9 cellular contexts compared by ENCODE assay signal in the genomic region with DNA sequence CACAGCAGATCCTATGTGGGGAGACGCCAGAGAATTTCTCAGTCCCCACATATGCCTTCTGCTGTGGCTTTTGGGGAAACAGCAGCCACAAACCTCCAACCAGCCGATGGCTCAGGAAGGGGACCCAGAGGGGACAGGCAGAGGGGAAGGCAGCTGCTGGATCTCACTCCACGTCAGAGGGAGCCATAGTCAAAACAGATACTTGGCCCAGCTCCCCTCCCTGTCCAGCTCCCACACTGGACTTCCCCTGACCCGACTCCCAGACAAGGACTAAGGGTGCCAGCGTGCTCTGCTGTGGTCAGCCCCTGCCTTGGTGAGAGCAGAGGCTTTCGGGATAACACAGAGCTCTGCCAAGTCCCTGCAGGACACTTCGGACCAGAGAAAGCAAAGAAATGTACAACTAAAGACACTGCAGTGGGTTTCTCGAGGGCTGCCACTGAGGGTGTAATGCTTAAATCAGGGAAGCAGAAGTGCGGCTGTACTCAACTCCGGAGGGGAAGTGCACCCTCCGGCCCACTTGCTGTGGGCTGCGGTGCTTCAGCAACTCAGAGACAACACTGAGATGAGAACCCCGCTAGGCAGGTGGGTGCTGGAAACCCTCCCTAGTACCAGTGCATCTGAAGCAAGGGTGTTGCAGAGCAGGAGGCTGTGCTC. TPM values are rescaled to one million over a fixed set of nuclear protein-coding genes. Genes with fewer than 3 reads are reported as not detected.
DNase-seq lines count a peak whose midpoint lies in the region; ATAC-seq, FAIRE-seq and TF ChIP-seq lines count a peak whose summit lies in the region.
"Had no signal": no experiment of that assay in that cellular context is flagged by ENCODE, and none has a peak within 500 bp of the region (broad histone marks: within the 10 kb centered on the region; RNA-seq: fewer than 3 reads in every experiment).

No MANE protein-coding gene starts in this region.

- peaks cover 23% of the 10 kb centered on the region for H3K36me3 Mint-ChIP-seq in astrocyte (ENCODE audit: low read depth, unreplicated experiment)

- peaks cover 8% of the 10 kb centered on the region for H3K4me1 Mint-ChIP-seq in astrocyte (ENCODE audit: low read depth, unreplicated experiment)

- no peak overlapping the region for H3K4me2 ChIP-seq in astrocyte (ENCODE audit: low read length)

- ATAC-seq in right cardiac atrium (peak; percentile 57 to 76), pancreas (peak in 3 of 4 donors; percentile 3 to 28 (median 17)), HG03469 (IDR thresholded peaks at IDR 0.05; ENCODE audit: unreplicated experiment) (no peak), HG03135 (IDR thresholded peaks at IDR 0.05; ENCODE audit: unreplicated experiment) (no peak)

- no peak overlapping the region for H2AFZ ChIP-seq in astrocyte (ENCODE audit: low read depth, low read length)

- no peak overlapping the region for H3K4me3 Mint-ChIP-seq in astrocyte (ENCODE audit: unreplicated experiment)

- H3K9me3 ChIP-seq in astrocyte (ENCODE audit: insufficient read depth, low read depth, low read length), result no peaks in the 10 kb centered on the region
- no peaks in the 10 kb centered on the region for H3K9me3 ChIP-seq in right cardiac atrium (ENCODE audit: control insufficient read depth, low read length)
- no peaks in the 10 kb centered on the region for H3K9me3 ChIP-seq in pancreas
- H3K9me3 ChIP-seq in uterus, result no peaks in the 10 kb centered on the region

- FAIRE-seq in astrocyte (lab: Jason Lieb, UNC), result no peak
- no peak for FAIRE-seq in pancreas (lab: Jason Lieb, UNC)

- H3K4me1 ChIP-seq in astrocyte (ENCODE audit: insufficient read depth, low read length), result no peaks in the 10 kb centered on the region
- peaks cover 8% of the 10 kb centered on the region for H3K4me1 ChIP-seq in right cardiac atrium (ENCODE audit: control insufficient read depth, insufficient read depth, low read length)
- H3K4me1 ChIP-seq in pancreas, result no peaks in the 10 kb centered on the region
- H3K4me1 ChIP-seq in uterus, result peaks cover 15 to 25% of the 10 kb centered on the region in 2 donors

- H3K4me3 ChIP-seq in astrocyte (ENCODE audit: insufficient read depth, low read depth, low read length) (no peak overlapping the region), right cardiac atrium (ENCODE audit: low read length) (no peak overlapping the region), pancreas (no peak overlapping the region), uterus (no peak overlapping the region)

- H3K27me3 Mint-ChIP-seq in astrocyte (ENCODE audit: low read depth, unreplicated experiment), result no peaks in the 10 kb centered on the region

- H3K79me2 ChIP-seq in astrocyte (ENCODE audit: insufficient read depth, low read length), result peaks cover 89% of the 10 kb centered on the region

- no peaks in the 10 kb centered on the region for H3K9me3 Mint-ChIP-seq in astrocyte (ENCODE audit: unreplicated experiment)

- no peak for TF ChIP-seq CTCF in astrocyte (IDR thresholded peaks at IDR 0.05; ENCODE audit: insufficient read depth, low read depth, low read length)
- no peak for TF ChIP-seq CTCF in pancreas (IDR thresholded peaks at IDR 0.05)
- no peak for TF ChIP-seq CTCF in uterus (IDR thresholded peaks at IDR 0.05)

- H4K20me1 ChIP-seq in astrocyte (ENCODE audit: insufficient read depth, low read length), result peaks cover 100% of the 10 kb centered on the region

- WGBS in right cardiac atrium, result 51% methylated on average over 13 of the region's 13 CpGs
- 65 to 67% methylated on average over 13 of the region's 13 CpGs for WGBS in pancreas, 2 donors

- peaks cover 55% of the 10 kb centered on the region for H3K36me3 ChIP-seq in astrocyte (ENCODE audit: insufficient read depth, low read length)
- H3K36me3 ChIP-seq in pancreas, result peaks cover 5 to 97% (median 59%) of the 10 kb centered on the region in 3 donors
- no peaks in the 10 kb centered on the region for H3K36me3 ChIP-seq in uterus

- H3K27ac ChIP-seq in astrocyte (ENCODE audit: low read depth, low read length), result no peak overlapping the region
- no peak overlapping the region for H3K27ac ChIP-seq in right cardiac atrium (ENCODE audit: low read length)
- H3K27ac ChIP-seq in pancreas, result peak overlapping the region in 2 of 4 donors; percentile 41 to 48
- peak overlapping the region; percentile 63 to 77 for H3K27ac ChIP-seq in uterus

- no peak for TF ChIP-seq POLR2A in uterus (IDR thresholded peaks at IDR 0.05)

- H3K27me3 ChIP-seq in astrocyte (ENCODE audit: insufficient read depth, low read length) (no peaks in the 10 kb centered on the region), right cardiac atrium (ENCODE audit: control insufficient read depth, insufficient read depth) (no peaks in the 10 kb centered on the region), pancreas (no peaks in the 10 kb centered on the region), uterus (no peaks in the 10 kb centered on the region)

- DNase-seq in astrocyte (ENCODE audit: low read depth) (no peak), right cardiac atrium (peak; percentile 70 to 89 (median 89)), pancreas (no peak), uterus (peak; percentile 72 to 75), GM03348 (ENCODE audit: low spot score) (no peak)
- DNase-seq: NCI-H226; stimulated activated CD4-positive, alpha-beta T cell treated with anti-CD3 and anti-CD28 coated beads, Interleukin-15, amount 100 ng/mL, for 24 hours had no signal

- peak overlapping the region; percentile 18 for H3K27ac Mint-ChIP-seq in astrocyte (ENCODE audit: unreplicated experiment)

- no peak overlapping the region for H3K9ac ChIP-seq in astrocyte (ENCODE audit: low read length)

- intact Hi-C loops in right cardiac atrium (cut with DNase I) (no loop called here), pancreas (cut with DNase I) (no loop called here), uterus (cut with DNase I; ENCODE audit: low total_unique reads) (no loop called here)

RNA-seq across cellular contexts. Expression of a gene that starts 47.2 kb away (rescaled TPM):
- total RNA-seq in astrocyte (347 and 392 TPM in 2 replicates), right cardiac atrium (100 to 1,000 TPM in 1 of 4 donors, 10 to 100 TPM in 3; 49.8 to 120 (median 57.1) TPM), pancreas (100 to 1,000 TPM; 339 to 442 (median 354) TPM), uterus (100 to 1,000 TPM in 2 of 4 donors, 10 to 100 TPM in 2; 13.2 to 172 (median 96.9) TPM)
- polyA plus RNA-seq in right cardiac atrium (38.2 TPM), pancreas (100 to 1,000 TPM; 170 to 269 TPM)

Comparison
In these comparisons a context has a peak if more than half of its experiments do, and no peak if none do; other contexts are left out.
1. DNase-seq: peak in right cardiac atrium (3 of 3) and uterus (2 of 2); none in astrocyte (single experiment), pancreas (0 of 6) and GM03348 (single experiment).
2. H3K27ac ChIP-seq: peak in uterus (2 of 2); none in astrocyte (single experiment) and right cardiac atrium (single experiment).
3. ATAC-seq: peak in right cardiac atrium (2 of 2) and pancreas (3 of 4); none in HG03469 (single experiment) and HG03135 (single experiment).